ENCODE assay signal across 14 cellular contexts in genomic region chr5:55934720-55935119, GRCh38.
DNase-seq lines count a peak whose midpoint lies in the region; ATAC-seq, FAIRE-seq and TF ChIP-seq lines count a peak whose summit lies in the region.
"Had no signal": no experiment of that assay in that cellular context is flagged by ENCODE, and none has a peak within 500 bp of the region (broad histone marks: within the 10 kb centered on the region; RNA-seq: fewer than 3 reads in every experiment).

No MANE protein-coding gene starts in this region.

- H3K4me3 ChIP-seq in adipocyte (ENCODE audit: low read length) (no peak overlapping the region), lower lobe of right lung (no peak overlapping the region)
- H3K4me3 ChIP-seq: HAP-1 had no signal

- H3K36me3 ChIP-seq in adipocyte (ENCODE audit: control insufficient read depth, insufficient read depth, low read length, severe bottlenecking) (peaks cover 43% of the 10 kb centered on the region), lower lobe of right lung (peaks cover 33% of the 10 kb centered on the region)
- H3K36me3 ChIP-seq: HAP-1 had no signal

- H3K4me1 ChIP-seq in adipocyte (ENCODE audit: control insufficient read depth, insufficient read depth, low read length), result peaks cover 14% of the 10 kb centered on the region
- H3K4me1 ChIP-seq in lower lobe of right lung, result peaks cover 25% of the 10 kb centered on the region
- H3K4me1 ChIP-seq: HAP-1 had no signal

- FAIRE-seq in RCC 7860 (lab: Jason Lieb, UNC), result no peak
- FAIRE-seq: HTR-8/SVneo had no signal

- H3K27ac ChIP-seq in lower lobe of right lung, result peak overlapping the region; percentile 61
- H3K27ac ChIP-seq: HL-60 had no signal

- peaks cover 3% of the 10 kb centered on the region for H3K4me1 Mint-ChIP-seq in stimulated activated naive CD8-positive, alpha-beta T cell treated with anti-CD3 and anti-CD28 coated beads, Interleukin-15, Interleukin-2, amounts not matched to agents 100 ng/mL and 50 ng/mL, for 24 hours (ENCODE audit: low read depth)

- intact Hi-C loops in lower lobe of right lung (cut with DNase I), result loop anchor here (10.0 kb wide), 1 partner anchor 270 kb away; no protein-coding TSS in a partner anchor

- H3K27me3 Mint-ChIP-seq in stimulated activated naive CD8-positive, alpha-beta T cell treated with anti-CD3 and anti-CD28 coated beads, Interleukin-15, Interleukin-2, amounts not matched to agents 100 ng/mL and 50 ng/mL, for 24 hours, result no peaks in the 10 kb centered on the region

- TF ChIP-seq CTCF in lower lobe of right lung (IDR thresholded peaks at IDR 0.05), result no peak

- no peak for ATAC-seq in stimulated activated naive CD8-positive, alpha-beta T cell treated with anti-CD3 and anti-CD28 coated beads, Interleukin-15, Interleukin-2, amounts not matched to agents 100 U/mL and 50 U/mL, for 24 hours
- ATAC-seq in lower lobe of right lung (peak in 1 of 2 donors; percentile 3), esophagus mucosa (no peak)

- H3K9me3 Mint-ChIP-seq in stimulated activated naive CD8-positive, alpha-beta T cell treated with anti-CD3 and anti-CD28 coated beads, Interleukin-15, Interleukin-2, amounts not matched to agents 100 ng/mL and 50 ng/mL, for 24 hours, result no peaks in the 10 kb centered on the region

- H3K27me3 ChIP-seq in adipocyte (replicated peaks; ENCODE audit: control insufficient read depth, insufficient read depth, low read length), result no peaks in the 10 kb centered on the region
- H3K27me3 ChIP-seq in lower lobe of right lung (ENCODE audit: low read depth), result no peaks in the 10 kb centered on the region

- in situ Hi-C loops in ACHN (cut with HindIII; ENCODE audit: low pct_ligation_motif_present, low pct_unique_long_range_greater_than_20kb, low sequenced_read_pairs), result no loop called here

- peaks cover 23% of the 10 kb centered on the region for H3K36me3 Mint-ChIP-seq in stimulated activated naive CD8-positive, alpha-beta T cell treated with anti-CD3 and anti-CD28 coated beads, Interleukin-15, Interleukin-2, amounts not matched to agents 100 ng/mL and 50 ng/mL, for 24 hours (ENCODE audit: low read depth)

- no peak for DNase-seq in stimulated activated naive CD8-positive, alpha-beta T cell treated with anti-CD3 and anti-CD28 coated beads, Interleukin-15, Interleukin-2, amounts not matched to agents 100 U/mL and 50 U/mL, for 24 hours
- DNase-seq in adipocyte (ENCODE audit: low read depth) (no peak), lower lobe of right lung (no peak), ACHN (no peak), RCC 7860 (ENCODE audit: low spot score) (no peak)
- DNase-seq: NCI-H187 treated with DMSO at 0.1 percent for 48 hours, NCI-H2171, NCI-H446, SHP77 treated with DMSO at 0.1 percent for 48 hours had no signal

- peak overlapping the region; percentile 21 for H3K9ac ChIP-seq in adipocyte (ENCODE audit: low read length)

- H3K9me3 ChIP-seq in adipocyte (ENCODE audit: control insufficient read depth, low read length) (no peaks in the 10 kb centered on the region), lower lobe of right lung (no peaks in the 10 kb centered on the region)
- H3K9me3 ChIP-seq: HAP-1 had no signal

- no peak overlapping the region for H3K4me3 Mint-ChIP-seq in stimulated activated naive CD8-positive, alpha-beta T cell treated with anti-CD3 and anti-CD28 coated beads, Interleukin-15, Interleukin-2, amounts not matched to agents 100 ng/mL and 50 ng/mL, for 24 hours

- H3K27ac Mint-ChIP-seq in stimulated activated naive CD8-positive, alpha-beta T cell treated with anti-CD3 and anti-CD28 coated beads, Interleukin-15, Interleukin-2, amounts not matched to agents 100 ng/mL and 50 ng/mL, for 24 hours, result peak overlapping the region; percentile 50
